ENCODE assay signal across 9 cellular contexts in the genomic region with DNA sequence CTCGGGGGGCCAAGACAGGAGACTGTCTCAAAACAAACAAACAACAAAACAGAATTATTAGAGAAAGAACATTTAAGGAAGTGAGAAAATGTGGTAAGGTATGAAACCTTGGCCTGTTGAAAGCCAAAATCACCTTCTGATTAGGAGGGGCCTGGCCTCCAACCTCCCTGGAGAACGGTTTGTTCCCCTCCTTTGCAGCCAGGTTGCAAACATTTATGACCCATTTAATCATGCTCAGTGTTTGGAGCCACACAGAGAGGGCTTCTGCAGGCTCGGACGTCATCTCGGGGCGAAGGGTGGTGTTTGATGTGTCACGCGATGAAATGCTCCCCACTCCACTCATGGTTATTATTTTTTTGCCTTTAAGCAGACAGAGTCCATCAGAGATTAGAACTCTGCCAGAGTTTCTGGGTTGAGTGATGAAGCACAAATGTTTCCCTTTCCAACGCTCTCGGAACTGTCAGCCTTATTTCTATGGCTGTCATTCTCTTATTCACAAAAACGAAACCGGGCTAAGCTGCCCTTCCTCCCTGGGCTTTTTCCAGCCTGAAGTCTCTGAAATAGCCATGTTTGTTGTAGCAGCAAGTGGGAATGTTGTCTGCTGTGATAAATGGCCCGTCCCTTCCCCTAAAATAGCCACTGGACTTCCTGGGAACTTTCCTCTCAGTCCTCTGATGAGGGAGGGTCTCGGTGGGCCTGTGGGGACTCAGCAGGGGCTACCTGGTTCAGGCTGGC. TPM values are rescaled to one million over a fixed set of nuclear protein-coding genes. Genes with fewer than 3 reads are reported as not detected.
DNase-seq lines count a peak whose midpoint lies in the region; ATAC-seq and TF ChIP-seq lines count a peak whose summit lies in the region.
"Had no signal": no experiment of that assay in that cellular context is flagged by ENCODE, and none has a peak within 500 bp of the region (broad histone marks: within the 10 kb centered on the region; RNA-seq: fewer than 3 reads in every experiment).

No MANE protein-coding gene starts in this region.

- peak overlapping the region; percentile 37 for H3K27ac ChIP-seq in thymus (ENCODE audit: low read depth)

- no peaks in the 10 kb centered on the region for H3K36me3 Mint-ChIP-seq in activated naive CD4-positive, alpha-beta T cell treated with anti-CD3 and anti-CD28 coated beads, Interleukin-2, amount 50 U/mL, for 72 hours

- no peak for TF ChIP-seq CTCF in fibroblast of the aortic adventitia (IDR thresholded peaks at IDR 0.05; ENCODE audit: insufficient read depth, low read length)
- no peak for TF ChIP-seq CTCF in foreskin fibroblast (IDR thresholded peaks at IDR 0.05; ENCODE audit: low read depth, low read length)

- no peaks in the 10 kb centered on the region for H3K36me3 ChIP-seq in thymus (ENCODE audit: control insufficient read depth, insufficient read depth)

- DNase-seq in fibroblast of the aortic adventitia (ENCODE audit: low read depth) = peak; percentile 70
- DNase-seq in NCI-H2107 treated with DMSO at 0.1 percent for 48 hours (lab: John Stamatoyannopoulos, UW; ENCODE audit: unreplicated experiment) = no peak
- DNase-seq in activated naive CD4-positive, alpha-beta T cell treated with anti-CD3 and anti-CD28 coated beads, Interleukin-2, amount 50 U/mL, for 72 hours (ENCODE audit: low spot score in 2 of 2) = no peak
- no peak for DNase-seq in foreskin fibroblast

- no peak overlapping the region for H3K27ac Mint-ChIP-seq in activated naive CD4-positive, alpha-beta T cell treated with anti-CD3 and anti-CD28 coated beads, Interleukin-2, amount 50 U/mL, for 72 hours

- no peaks in the 10 kb centered on the region for H3K9me3 ChIP-seq in thymus (ENCODE audit: control insufficient read depth)

- peak; percentile 91 for ATAC-seq in GM19455 (IDR thresholded peaks at IDR 0.05; ENCODE audit: unreplicated experiment)
- peak; percentile 97 for ATAC-seq in HG03354 (IDR thresholded peaks at IDR 0.05; ENCODE audit: poor library complexity, severe bottlenecking, unreplicated experiment)
- ATAC-seq in activated CD4-positive, CD25-positive, alpha-beta regulatory T cell treated with anti-CD3 and anti-CD28 coated beads, Interleukin-2, amount 50 U/mL, for 24 hours = no peak
- ATAC-seq in activated naive CD4-positive, alpha-beta T cell treated with anti-CD3 and anti-CD28 coated beads, Interleukin-2, amount 50 U/mL, for 72 hours = no peak

- H3K4me3 ChIP-seq in fibroblast of the aortic adventitia (ENCODE audit: low read depth, low read length) (no peak overlapping the region), thymus (ENCODE audit: low read length) (no peak overlapping the region), foreskin fibroblast (ENCODE audit: low read depth in 1 of 2, low read length in 2 of 2) (no peak overlapping the region)

- no peaks in the 10 kb centered on the region for H3K27me3 ChIP-seq in thymus (ENCODE audit: control insufficient read depth, insufficient read depth)

- H3K9me3 Mint-ChIP-seq in activated naive CD4-positive, alpha-beta T cell treated with anti-CD3 and anti-CD28 coated beads, Interleukin-2, amount 50 U/mL, for 72 hours = no peaks in the 10 kb centered on the region
- H3K9me3 Mint-ChIP-seq: central memory CD8-positive, alpha-beta T cell had no signal

- WGBS in thymus = 85% methylated on average over 14 of the region's 14 CpGs

- no peaks in the 10 kb centered on the region for H3K4me1 ChIP-seq in thymus (ENCODE audit: control insufficient read depth, insufficient read depth, low read length)

RNA-seq across cellular contexts. Expression of a gene that starts 33.6 kb away (rescaled TPM):
- total RNA-seq in fibroblast of the aortic adventitia (ENCODE audit: low replicate concordance) = 65.3 and 92.9 TPM in 2 replicates
- 11.7 TPM for polyA plus RNA-seq in thymus
- 10 to 100 TPM in 1 of 2 donors, 1 to 10 TPM in 1; 7.5 to 15.4 TPM for total RNA-seq in activated naive CD4-positive, alpha-beta T cell treated with anti-CD3 and anti-CD28 coated beads, Interleukin-2, amount 50 U/mL, for 72 hours

Comparison
In these comparisons a context has a peak if more than half of its experiments do, and no peak if none do; other contexts are left out.
1. ATAC-seq: peak in GM19455 (single experiment) and HG03354 (single experiment); none in activated CD4-positive, CD25-positive, alpha-beta regulatory T cell treated with anti-CD3 and anti-CD28 coated beads, Interleukin-2, amount 50 U/mL, for 24 hours (0 of 2) and activated naive CD4-positive, alpha-beta T cell treated with anti-CD3 and anti-CD28 coated beads, Interleukin-2, amount 50 U/mL, for 72 hours (0 of 2).